10 cellular contexts compared by ENCODE assay signal in the genomic region with DNA sequence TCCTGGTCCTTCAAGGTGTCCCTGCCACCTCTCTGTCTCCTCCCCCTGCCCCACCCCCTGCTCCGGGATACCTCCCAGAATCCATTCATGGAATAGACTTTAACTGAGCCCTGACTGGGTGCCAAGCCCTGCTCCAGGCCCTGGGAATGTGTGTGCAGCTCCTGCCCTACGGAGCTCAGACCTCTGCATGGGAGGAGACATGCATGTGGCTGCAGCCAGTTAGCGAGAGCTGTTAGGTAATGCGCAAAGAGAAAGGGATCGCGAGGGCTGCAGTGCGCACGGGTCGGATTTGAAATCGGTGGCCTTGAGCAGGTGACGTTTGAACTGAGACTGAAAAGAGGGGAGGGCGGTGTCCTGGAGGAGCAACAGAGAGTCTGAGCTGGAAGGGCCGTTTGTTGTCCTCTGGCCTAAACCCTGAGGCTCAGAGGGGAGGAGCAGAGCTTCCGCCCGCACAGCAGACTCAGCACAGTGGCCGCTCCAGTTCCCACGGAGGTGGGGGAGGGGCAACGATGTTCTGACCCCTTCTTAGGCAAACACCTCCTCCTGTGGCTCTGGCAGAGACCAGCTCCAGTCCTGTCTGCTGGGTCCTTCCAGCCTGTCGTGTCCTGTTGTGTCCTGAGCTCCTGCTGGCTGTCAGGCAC. TPM values are rescaled to one million over a fixed set of nuclear protein-coding genes. Genes with fewer than 3 reads are reported as not detected.
DNase-seq lines count a peak whose midpoint lies in the region; ATAC-seq and TF ChIP-seq lines count a peak whose summit lies in the region.
"Had no signal": no experiment of that assay in that cellular context is flagged by ENCODE, and none has a peak within 500 bp of the region (broad histone marks: within the 10 kb centered on the region; RNA-seq: fewer than 3 reads in every experiment).

No MANE protein-coding gene starts in this region.

- H3K9me3 ChIP-seq in PC-3 (ENCODE audit: low read length): no peaks in the 10 kb centered on the region
- no peaks in the 10 kb centered on the region for H3K9me3 ChIP-seq in neural progenitor cell (ENCODE audit: low read depth)

- H3K9me3 Mint-ChIP-seq in neural progenitor cell: no peaks in the 10 kb centered on the region
- no peaks in the 10 kb centered on the region for H3K9me3 Mint-ChIP-seq in immature natural killer cell
- no peaks in the 10 kb centered on the region for H3K9me3 Mint-ChIP-seq in T-helper 2 cell treated with Interferon-gamma antibody and Interleukin-4, amounts not matched to agents 5 μg/mL and 100 μg/mL, for 36 hours
- H3K9me3 Mint-ChIP-seq: CD8-positive, alpha-beta T cell had no signal

- H3K79me2 ChIP-seq in PC-3 (ENCODE audit: low read length) (no peaks in the 10 kb centered on the region), neural progenitor cell (ENCODE audit: low read depth) (no peaks in the 10 kb centered on the region)

- peak; percentile 24 for DNase-seq in COLO829 (ENCODE audit: low spot score)
- DNase-seq in PC-3: peak; percentile 90
- peak; percentile 40 for DNase-seq in fibroblast of peridontal ligament (ENCODE audit: extremely low read depth)
- DNase-seq in neural progenitor cell (ENCODE audit: low spot score): peak; percentile 70
- DNase-seq in immature natural killer cell: no peak
- DNase-seq in T-helper 2 cell treated with Interferon-gamma antibody and Interleukin-4, amounts not matched to agents 5 μg/mL and 100 μg/mL, for 36 hours (ENCODE audit: low spot score): no peak
- DNase-seq: CD8-positive, alpha-beta T cell; NCI-H2171 had no signal

- H3K36me3 ChIP-seq in PC-3 (ENCODE audit: low read depth, low read length): no peaks in the 10 kb centered on the region
- no peaks in the 10 kb centered on the region for H3K36me3 ChIP-seq in neural progenitor cell

- H2AFZ ChIP-seq in PC-3 (ENCODE audit: low read length): peak overlapping the region; percentile 76
- peak overlapping the region; percentile 15 for H2AFZ ChIP-seq in neural progenitor cell (replicated peaks)

- peak; percentile 73 for ATAC-seq in PC-3
- ATAC-seq in GM21367 (IDR thresholded peaks at IDR 0.05; ENCODE audit: unreplicated experiment): no peak
- no peak for ATAC-seq in GM18873 (IDR thresholded peaks at IDR 0.05; ENCODE audit: low FRiP score, unreplicated experiment)
- ATAC-seq: CD8-positive, alpha-beta T cell had no signal

- TF ChIP-seq CTCF in PC-3 (conservative IDR thresholded peaks at IDR 0.05; ENCODE audit: low read depth, low read length): no peak
- TF ChIP-seq CTCF in neural progenitor cell (IDR thresholded peaks at IDR 0.05): no peak

- H3K27me3 ChIP-seq in PC-3 (ENCODE audit: low read length) (no peaks in the 10 kb centered on the region), neural progenitor cell (no peaks in the 10 kb centered on the region)

- intact Hi-C loops in PC-3 (cut with micrococcal nuclease): no loop called here

- H3F3A ChIP-seq in PC-3 (ENCODE audit: low read length, unreplicated experiment): no peaks in the 10 kb centered on the region
- H3F3A ChIP-seq in neural progenitor cell (ENCODE audit: low read depth): peaks cover 12% of the 10 kb centered on the region

- BruUV-seq in PC-3 (replicated peaks; lab: Mats Ljungman, UMichigan): no TSS peak

- CTCF ChIA-PET in PC-3 (lab: Charles Lee): interaction anchor here (0.6 kb wide), 1 partner anchor 149 kb away, joined by 3 read pairs; no protein-coding TSS in a partner anchor

- peak overlapping the region; percentile 54 for H3K4me3 ChIP-seq in PC-3 (ENCODE audit: low read length)
- H3K4me3 ChIP-seq in neural progenitor cell: no peak overlapping the region

- peak overlapping the region; percentile 24 for H3K9ac ChIP-seq in PC-3 (ENCODE audit: low read length)
- H3K9ac ChIP-seq in neural progenitor cell: no peak overlapping the region

- H3K4me1 Mint-ChIP-seq in neural progenitor cell: peaks cover 56% of the 10 kb centered on the region
- no peaks in the 10 kb centered on the region for H3K4me1 Mint-ChIP-seq in immature natural killer cell
- no peaks in the 10 kb centered on the region for H3K4me1 Mint-ChIP-seq in T-helper 2 cell treated with Interferon-gamma antibody and Interleukin-4, amounts not matched to agents 5 μg/mL and 100 μg/mL, for 36 hours (ENCODE audit: low read depth)

- POLR2A ChIA-PET in PC-3 (lab: Charles Lee; ENCODE audit: unreplicated experiment): interaction anchor here (0.6 kb wide), 2 partner anchors 9 to 992 kb away, joined by 10 to 21 read pairs; no protein-coding TSS in a partner anchor

- H3K27ac ChIP-seq in PC-3 (ENCODE audit: low read length): peak overlapping the region; percentile 77
- no peak overlapping the region for H3K27ac ChIP-seq in neural progenitor cell

- H3K4me3 Mint-ChIP-seq in neural progenitor cell: peak overlapping the region; percentile 74
- no peak overlapping the region for H3K4me3 Mint-ChIP-seq in immature natural killer cell
- H3K4me3 Mint-ChIP-seq in T-helper 2 cell treated with Interferon-gamma antibody and Interleukin-4, amounts not matched to agents 5 μg/mL and 100 μg/mL, for 36 hours: no peak overlapping the region
- H3K4me3 Mint-ChIP-seq: CD8-positive, alpha-beta T cell had no signal

- H3K4me1 ChIP-seq in PC-3 (ENCODE audit: insufficient read depth, low read length) (peaks cover 43% of the 10 kb centered on the region), neural progenitor cell (peaks cover 22% of the 10 kb centered on the region)

- no peaks in the 10 kb centered on the region for H3K9me2 ChIP-seq in PC-3 (replicated peaks; ENCODE audit: low read length)

- H3K36me3 Mint-ChIP-seq in neural progenitor cell: no peaks in the 10 kb centered on the region
- peaks cover 0 to 4% (median 3%) of the 10 kb centered on the region in 3 donors for H3K36me3 Mint-ChIP-seq in immature natural killer cell
- H3K36me3 Mint-ChIP-seq in T-helper 2 cell treated with Interferon-gamma antibody and Interleukin-4, amounts not matched to agents 5 μg/mL and 100 μg/mL, for 36 hours (ENCODE audit: low read depth): no peaks in the 10 kb centered on the region

- H3K4me2 ChIP-seq in PC-3 (ENCODE audit: low read length): peak overlapping the region; percentile 80
- H3K4me2 ChIP-seq in neural progenitor cell: peak overlapping the region; percentile 56

- H3K27ac Mint-ChIP-seq in neural progenitor cell: peak overlapping the region; percentile 92
- no peak overlapping the region for H3K27ac Mint-ChIP-seq in immature natural killer cell
- no peak overlapping the region for H3K27ac Mint-ChIP-seq in T-helper 2 cell treated with Interferon-gamma antibody and Interleukin-4, amounts not matched to agents 5 μg/mL and 100 μg/mL, for 36 hours
- H3K27ac Mint-ChIP-seq: CD8-positive, alpha-beta T cell had no signal

- no peaks in the 10 kb centered on the region for H4K20me1 ChIP-seq in PC-3 (ENCODE audit: low read length)
- peaks cover 3% of the 10 kb centered on the region for H4K20me1 ChIP-seq in neural progenitor cell (ENCODE audit: low read depth)

- H3K27me3 Mint-ChIP-seq in neural progenitor cell (ENCODE audit: insufficient read depth, low read depth) (peaks cover 11% of the 10 kb centered on the region), immature natural killer cell (ENCODE audit: low read depth in 3 of 3) (peaks cover 0 to 3% (median 2%) of the 10 kb centered on the region in 3 donors)
- no peaks in the 10 kb centered on the region for H3K27me3 Mint-ChIP-seq in T-helper 2 cell treated with Interferon-gamma antibody and Interleukin-4, amounts not matched to agents 5 μg/mL and 100 μg/mL, for 36 hours (ENCODE audit: low read depth)

RNA-seq across cellular contexts. Expression of a gene that starts 19.8 kb away (rescaled TPM):
- total RNA-seq in PC-3 (2014; rRNA removed): 0.55 TPM in 1 of 2 replicates, not detected in the other
- total RNA-seq in neural progenitor cell (ENCODE audit: low replicate concordance): 0.74 TPM in 1 of 2 replicates, not detected in the other
- polyA plus RNA-seq in immature natural killer cell: not detected
- total RNA-seq: CD8-positive, alpha-beta T cell had no signal

RNA-seq across cellular contexts. Expression of a gene that starts 58.8 kb away (rescaled TPM):
- total RNA-seq in PC-3 (2014; rRNA removed) (54.3 and 90.4 TPM in 2 replicates), neural progenitor cell (ENCODE audit: low replicate concordance) (27.4 and 37.7 TPM in 2 replicates)
- 100 to 1,000 TPM in 2 of 3 donors, 10 to 100 TPM in 1; 93.7 to 129 (median 118) TPM for polyA plus RNA-seq in immature natural killer cell

RNA-seq across cellular contexts. Expression of a gene that starts 59.0 kb away (rescaled TPM):
- total RNA-seq in PC-3 (2014; rRNA removed): 51.1 and 55.3 TPM in 2 replicates
- total RNA-seq in neural progenitor cell (ENCODE audit: low replicate concordance): 60.7 and 71.9 TPM in 2 replicates
- 10 to 100 TPM; 11.9 to 34.0 (median 14.8) TPM for polyA plus RNA-seq in immature natural killer cell

Comparison
In these comparisons a context has a peak if more than half of its experiments do, and no peak if none do; other contexts are left out.
1. DNase-seq: peak in COLO829 (single experiment), PC-3 (single experiment), fibroblast of peridontal ligament (single experiment) and neural progenitor cell (single experiment); none in immature natural killer cell (0 of 3) and T-helper 2 cell treated with Interferon-gamma antibody and Interleukin-4, amounts not matched to agents 5 μg/mL and 100 μg/mL, for 36 hours (single experiment).